8 cellular contexts compared by ENCODE assay signal in the genomic region with DNA sequence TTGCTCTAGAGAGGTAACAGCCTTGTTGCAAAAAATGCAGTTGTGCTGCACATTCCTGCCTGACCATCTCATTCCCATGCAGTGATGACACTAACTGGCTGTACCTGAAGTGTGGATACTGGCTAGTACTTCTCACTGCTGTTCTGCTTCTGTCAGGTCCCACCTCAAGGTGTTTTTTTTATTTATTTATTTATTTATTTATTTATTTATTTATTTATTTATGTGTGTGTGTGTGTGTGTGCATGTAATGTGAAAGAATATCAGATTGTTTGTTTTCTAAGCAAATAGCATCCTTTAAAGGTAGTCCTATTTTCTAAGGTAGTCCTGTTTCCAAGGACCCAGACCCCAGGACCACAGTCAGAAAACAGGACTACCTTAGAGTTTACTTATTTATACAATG.
"Had no signal": no experiment of that assay in that cellular context is flagged by ENCODE, and none has a peak within 500 bp of the region (broad histone marks: within the 10 kb centered on the region; RNA-seq: fewer than 3 reads in every experiment).

No MANE protein-coding gene starts in this region.

- ATAC-seq: GM12878 had no signal

- FAIRE-seq: G401.6, GM12878, GM12891, GM12892, GM18507, GM19239 had no signal

- DNase-seq: GDM1, GF-D8 had no signal

- H3K4me3 ChIP-seq: GM12878 had no signal
